Comparison of ENCODE assay signal across 9 cellular contexts in genomic region chr2:151771599-151772358, GRCh38. TPM values are rescaled to one million over a fixed set of nuclear protein-coding genes. Genes with fewer than 3 reads are reported as not detected.
DNase-seq lines count a peak whose midpoint lies in the region; ATAC-seq and TF ChIP-seq lines count a peak whose summit lies in the region.
"Had no signal": no experiment of that assay in that cellular context is flagged by ENCODE, and none has a peak within 500 bp of the region (broad histone marks: within the 10 kb centered on the region; RNA-seq: fewer than 3 reads in every experiment).

No MANE protein-coding gene starts in this region.

- no peak overlapping the region for H3K27ac ChIP-seq in left ventricle myocardium inferior (replicated peaks)
- peak overlapping the region; percentile 48 to 66 (median 58) for H3K27ac ChIP-seq in upper lobe of left lung
- H3K27ac ChIP-seq in SK-N-SH (ENCODE audit: low read depth in 2 of 2, low read length in 1 of 2): no peak overlapping the region
- H3K27ac ChIP-seq: right lobe of liver had no signal

- H3K79me2 ChIP-seq in SK-N-SH (ENCODE audit: insufficient read depth): no peaks in the 10 kb centered on the region

- H2AFZ ChIP-seq in SK-N-SH (ENCODE audit: low read depth): no peak overlapping the region

- H3K36me3 ChIP-seq in left ventricle myocardium inferior (peaks cover 13% of the 10 kb centered on the region), upper lobe of left lung (peaks cover 0 to 8% (median 2%) of the 10 kb centered on the region in 4 donors), SK-N-SH (replicated peaks in 1 of 2; ENCODE audit: control insufficient read depth in 1 of 2, insufficient read depth in 2 of 2, low read length in 1 of 2) (peaks cover 4 to 7% of the 10 kb centered on the region in 2 experiments)

- TF ChIP-seq EP300 in upper lobe of left lung (IDR thresholded peaks at IDR 0.05): peak in 2 of 4 donors; percentile 53 to 64
- no peak for TF ChIP-seq EP300 in SK-N-SH (IDR thresholded peaks at IDR 0.05; ENCODE audit: borderline replicate concordance in 1 of 2, low read depth in 1 of 2, low read length in 1 of 2)

- ATAC-seq in Right ventricle myocardium superior (ENCODE audit: poor library complexity) (peak; percentile 61), HG03066 (IDR thresholded peaks at IDR 0.05; ENCODE audit: low read depth, unreplicated experiment) (peak; percentile 94), upper lobe of left lung (ENCODE audit: low FRiP score in 2 of 2) (peak; percentile 64 to 70)
- ATAC-seq in effector memory CD8-positive, alpha-beta T cell (replicated peaks): peak; percentile 63

- CTCF ChIA-PET in SK-N-SH (lab: Yijun Ruan, JAX): interaction anchor here (0.8 to 1.6 kb wide), 2 partner anchors 35 to 221 kb away, joined by 3 to 4 read pairs; no protein-coding TSS in a partner anchor

- peaks cover 5 to 6% of the 10 kb centered on the region in 2 donors for H3K4me1 Mint-ChIP-seq in effector memory CD8-positive, alpha-beta T cell (ENCODE audit: low read depth in 2 of 2)

- no peak for TF ChIP-seq POLR2A in upper lobe of left lung (IDR thresholded peaks at IDR 0.05)

- H4K20me1 ChIP-seq in SK-N-SH (ENCODE audit: insufficient read depth): no peaks in the 10 kb centered on the region

- H3K27me3 ChIP-seq in left ventricle myocardium inferior (ENCODE audit: low read depth): no peaks in the 10 kb centered on the region
- no peaks in the 10 kb centered on the region for H3K27me3 ChIP-seq in upper lobe of left lung
- H3K27me3 ChIP-seq in SK-N-SH (ENCODE audit: insufficient read depth): no peaks in the 10 kb centered on the region
- H3K27me3 ChIP-seq: right lobe of liver had no signal

- no peak for TF ChIP-seq CTCF in left ventricle myocardium inferior (IDR thresholded peaks at IDR 0.05; ENCODE audit: borderline replicate concordance)
- no peak for TF ChIP-seq CTCF in upper lobe of left lung (IDR thresholded peaks at IDR 0.05)
- no peak for TF ChIP-seq CTCF in SK-N-SH (IDR thresholded peaks at IDR 0.05)

- H3K4me3 ChIP-seq in left ventricle myocardium inferior: no peak overlapping the region
- H3K4me3 ChIP-seq in upper lobe of left lung: no peak overlapping the region
- H3K4me3 ChIP-seq in SK-N-SH (ENCODE audit: low read depth in 2 of 2, low read length in 1 of 2): no peak overlapping the region
- H3K4me3 ChIP-seq: right lobe of liver had no signal

- no peaks in the 10 kb centered on the region for H3K9me2 ChIP-seq in SK-N-SH

- no peak for TF ChIP-seq RAD21 in SK-N-SH (IDR thresholded peaks at IDR 0.05; ENCODE audit: low read length)

- peaks cover 4% of the 10 kb centered on the region for H3F3A ChIP-seq in SK-N-SH (replicated peaks; ENCODE audit: insufficient read depth)

- no peak overlapping the region for H3K4me2 ChIP-seq in SK-N-SH

- DNase-seq in Right ventricle myocardium superior (no peak), left ventricle myocardium inferior (no peak), upper lobe of left lung (peak in 1 of 2 donors; percentile 30), NCI-H1694 (lab: John Stamatoyannopoulos, UW) (no peak), SK-N-SH (no peak), NCI-H1105 (lab: John Stamatoyannopoulos, UW) (no peak)
- DNase-seq in effector memory CD8-positive, alpha-beta T cell: no peak
- DNase-seq: right lobe of liver had no signal

- H3K9me3 ChIP-seq in left ventricle myocardium inferior (replicated peaks) (peaks cover 4% of the 10 kb centered on the region), upper lobe of left lung (no peaks in the 10 kb centered on the region), SK-N-SH (no peaks in the 10 kb centered on the region)
- H3K9me3 ChIP-seq: right lobe of liver had no signal

- H3K4me3 Mint-ChIP-seq in effector memory CD8-positive, alpha-beta T cell: no peak overlapping the region

- no peak overlapping the region for H3K9ac ChIP-seq in SK-N-SH

- H3K4me1 ChIP-seq in left ventricle myocardium inferior (peaks cover 23% of the 10 kb centered on the region), upper lobe of left lung (peaks cover 0 to 9% (median 1%) of the 10 kb centered on the region in 4 donors), SK-N-SH (ENCODE audit: control insufficient read depth in 1 of 2, insufficient read depth in 2 of 2, low read depth in 1 of 2, low read length in 1 of 2) (peaks cover 0 to 9% of the 10 kb centered on the region in 2 experiments; a peak in 3 of 4 replicates)
- H3K4me1 ChIP-seq: right lobe of liver had no signal

- no peaks in the 10 kb centered on the region for H3K36me3 Mint-ChIP-seq in effector memory CD8-positive, alpha-beta T cell (ENCODE audit: insufficient read depth)

- WGBS in upper lobe of left lung, 2 donors: 69 to 82% methylated on average over 10 of the region's 10 CpGs
- 91% methylated on average over 10 of the region's 10 CpGs for WGBS in SK-N-SH (ENCODE audit: low lambda C conversion rate)

- POLR2A ChIA-PET in SK-N-SH (lab: Yijun Ruan, JAX): no interaction called here

- no peak overlapping the region for H3K27ac Mint-ChIP-seq in effector memory CD8-positive, alpha-beta T cell

- intact Hi-C loops in Right ventricle myocardium superior (cut with DNase I) (no loop called here), left ventricle myocardium inferior (cut with micrococcal nuclease) (no loop called here)

- H3K27me3 Mint-ChIP-seq in effector memory CD8-positive, alpha-beta T cell: no peaks in the 10 kb centered on the region

- H3K9me3 Mint-ChIP-seq in effector memory CD8-positive, alpha-beta T cell: peaks cover 0 to 2% of the 10 kb centered on the region in 2 donors

TF ChIP-seq in SK-N-SH, 30 proteins besides CTCF, POLR2A, EP300 and RAD21:
- TF ChIP-seq FOXJ3 (CRISPR knock-in tag; IDR thresholded peaks at IDR 0.05): no peak
- no peak for TF ChIP-seq RFX5 (IDR thresholded peaks at IDR 0.05; ENCODE audit: low read length)
- no peak for TF ChIP-seq MXI1 (IDR thresholded peaks at IDR 0.05; ENCODE audit: low read depth, low read length)
- no peak for TF ChIP-seq ZBTB33 (IDR thresholded peaks at IDR 0.05; ENCODE audit: borderline replicate concordance, low read depth)
- no peak for TF ChIP-seq REST (IDR thresholded peaks at IDR 0.05; ENCODE audit: low read depth, low read length)

RNA-seq across cellular contexts. Expression of gene NEB, which starts 37.5 kb away (rescaled TPM):
- 1.5 TPM for total RNA-seq in Right ventricle myocardium superior
- total RNA-seq in left ventricle myocardium inferior: 30.5 TPM
- total RNA-seq in upper lobe of left lung: 1 to 10 TPM in 4 of 6 donors, under 1 TPM in 2; 0.31 to 6.3 (median 2.0) TPM
- 0.02 and 0.05 TPM in 2 replicates for polyA plus RNA-seq in SK-N-SH (2012; rRNA removed)
- under 0.01 and 0.01 TPM in 2 replicates for polyA plus RNA-seq in SK-N-SH (2012; cell fraction: cytosol; rRNA removed)
- 0.05 and 0.09 TPM in 2 replicates for polyA plus RNA-seq in SK-N-SH (2012; cell fraction: nucleus; rRNA removed)

RNA-seq across cellular contexts. Expression of gene ARL5A, which starts 56.4 kb away (rescaled TPM):
- total RNA-seq in Right ventricle myocardium superior: 57.5 TPM
- 53.9 TPM for total RNA-seq in left ventricle myocardium inferior
- 10 to 100 TPM; 52.4 to 76.8 (median 54.9) TPM for total RNA-seq in upper lobe of left lung
- polyA plus RNA-seq in SK-N-SH (2012; rRNA removed): 8.2 and 8.4 TPM in 2 replicates
- polyA plus RNA-seq in SK-N-SH (2012; cell fraction: cytosol; rRNA removed): 14.0 and 22.6 TPM in 2 replicates
- 3.0 and 5.6 TPM in 2 replicates for polyA plus RNA-seq in SK-N-SH (2012; cell fraction: nucleus; rRNA removed)

Comparison
In these comparisons a context has a peak if more than half of its experiments do, and no peak if none do; other contexts are left out.
1. H3K27ac ChIP-seq: peak in upper lobe of left lung (4 of 4); none in left ventricle myocardium inferior (single experiment) and SK-N-SH (0 of 2).
2. Peak in every context shown above with its lines, with median percentiles within 50 percentile points of each other: ATAC-seq.